ENCODE assay signal across 1 cellular context in genomic region chr16:85331685-85332084, GRCh38.
A peak's percentile ranks its signal among the peaks of the same experiment; 100 is the strongest.
TF ChIP-seq lines count a peak whose summit lies in the region.

No MANE protein-coding gene starts in this region.

TF ChIP-seq in K562, 482 proteins besides CTCF, POLR2A, EP300 and RAD21 (continued from another document):
- TF ChIP-seq ATF3 (IDR thresholded peaks at IDR 0.05), result peak; percentile 73
- TF ChIP-seq ATF3 (CRISPR knock-in tag; conservative IDR thresholded peaks at IDR 0.05), result no peak
